ENCODE assay signal across 14 cellular contexts in the genomic region with DNA sequence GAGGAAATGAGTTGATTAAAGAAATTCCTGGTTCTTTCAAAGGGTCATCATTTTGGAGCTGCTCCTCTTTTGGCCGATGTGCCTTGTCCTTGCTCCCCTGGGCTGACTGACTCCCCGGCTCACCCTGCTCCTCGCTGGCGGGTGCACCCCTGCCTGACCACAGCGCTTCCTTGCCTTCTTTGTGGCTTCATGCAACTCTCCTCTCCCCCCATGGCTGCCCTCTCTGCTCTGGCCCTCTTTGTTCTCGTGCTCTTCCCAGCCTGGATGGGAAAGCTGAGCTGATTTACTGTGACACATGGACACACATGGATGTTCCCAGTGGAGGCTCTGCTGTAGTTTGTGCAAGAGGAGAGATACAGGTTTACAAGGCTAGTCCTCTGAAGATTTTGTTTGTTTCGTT.
DNase-seq lines count a peak whose midpoint lies in the region; ATAC-seq and TF ChIP-seq lines count a peak whose summit lies in the region.
"Had no signal": no experiment of that assay in that cellular context is flagged by ENCODE, and none has a peak within 500 bp of the region (broad histone marks: within the 10 kb centered on the region; RNA-seq: fewer than 3 reads in every experiment).

No MANE protein-coding gene starts in this region.

- no peaks in the 10 kb centered on the region; a peak in 1 of 5 replicates for H3K9me3 Mint-ChIP-seq in H9
- H3K9me3 Mint-ChIP-seq in activated CD4-positive, alpha-beta memory T cell treated with anti-CD3 and anti-CD28 coated beads for 36 hours = no peaks in the 10 kb centered on the region
- H3K9me3 Mint-ChIP-seq in natural killer cell = no peaks in the 10 kb centered on the region

- H3K4me3 Mint-ChIP-seq in H9 (no peak overlapping the region), natural killer cell (peak overlapping the region; percentile 98)
- H3K4me3 Mint-ChIP-seq in activated CD4-positive, alpha-beta memory T cell treated with anti-CD3 and anti-CD28 coated beads for 36 hours = no peak overlapping the region

- peaks cover 82 to 89% (median 85%) of the 10 kb centered on the region in 10 experiments for H3K4me1 ChIP-seq in BLaER1 treated with 17β-estradiol and CSF1 and Interleukin-3, amounts not matched to agents 10 nM and 100 nM
- H3K4me1 ChIP-seq in H9 (ENCODE audit: insufficient read depth, low read length) = peaks cover 12% of the 10 kb centered on the region; the same call in 1 of the 2 replicates

- H3K27ac Mint-ChIP-seq in H9 = no peak overlapping the region
- no peak overlapping the region for H3K27ac Mint-ChIP-seq in activated CD4-positive, alpha-beta memory T cell treated with anti-CD3 and anti-CD28 coated beads for 36 hours
- H3K27ac Mint-ChIP-seq in natural killer cell = peak overlapping the region; percentile 90 to 95

- peak overlapping the region in 9 of 11 experiments; percentile 26 to 94 (median 71); a peak in 17 of 22 replicates for H3K27ac ChIP-seq in BLaER1 treated with 17β-estradiol and CSF1 and Interleukin-3, amounts not matched to agents 10 nM and 100 nM
- H3K27ac ChIP-seq in H9 (ENCODE audit: insufficient read length, low read depth, low read length) = no peak overlapping the region
- H3K27ac ChIP-seq: coronary artery had no signal

- H3K79me1 ChIP-seq in H9 (ENCODE audit: insufficient read depth, low read depth, low read length, poor library complexity, severe bottlenecking) = peaks cover 2% of the 10 kb centered on the region

- no peak overlapping the region for H4K8ac ChIP-seq in H9 (replicated peaks; ENCODE audit: insufficient read length, low read depth, low read length)

- no peaks in the 10 kb centered on the region; the same call in 1 of the 2 replicates for H3K79me2 ChIP-seq in H9 (ENCODE audit: insufficient read depth, low read length)

- TF ChIP-seq CTCF in H9 (conservative IDR thresholded peaks at IDR 0.05) = no peak
- no peak for TF ChIP-seq CTCF in natural killer cell (IDR thresholded peaks at IDR 0.05)
- no peak for TF ChIP-seq CTCF in omental fat pad (IDR thresholded peaks at IDR 0.05)

- no peak overlapping the region for H3K56ac ChIP-seq in H9 (ENCODE audit: insufficient read length, low read depth, low read length)

- no peak overlapping the region for H2BK12ac ChIP-seq in H9 (ENCODE audit: insufficient read length, low read depth, low read length)

- no peak overlapping the region for H2AFZ ChIP-seq in H9 (ENCODE audit: low read length)

- H3K4me2 ChIP-seq in BLaER1 treated with 17β-estradiol and CSF1 and Interleukin-3, amounts not matched to agents 10 nM and 100 nM = peak overlapping the region; percentile 80 to 98 (median 95)
- no peak overlapping the region for H3K4me2 ChIP-seq in H9 (ENCODE audit: insufficient read depth, insufficient read length, low read length)

- H3K18ac ChIP-seq in H9 (ENCODE audit: insufficient read length, low read depth, low read length) = peak overlapping the region; percentile 27

- peaks cover 46 to 59% of the 10 kb centered on the region in 2 experiments for H3K4me1 Mint-ChIP-seq in H9
- H3K4me1 Mint-ChIP-seq in activated CD4-positive, alpha-beta memory T cell treated with anti-CD3 and anti-CD28 coated beads for 36 hours (ENCODE audit: low read depth) = peaks cover 26% of the 10 kb centered on the region
- H3K4me1 Mint-ChIP-seq in natural killer cell = peaks cover 94 to 95% of the 10 kb centered on the region in 2 donors

- no peak overlapping the region for H2BK15ac ChIP-seq in H9 (ENCODE audit: low read depth, low read length)

- no peak for DNase-seq in H9
- peak; percentile 22 for DNase-seq in activated CD4-positive, alpha-beta memory T cell treated with anti-CD3 and anti-CD28 coated beads for 36 hours
- peak; percentile 38 for DNase-seq in natural killer cell
- no peak for DNase-seq in omental fat pad (ENCODE audit: low spot score)
- DNase-seq in activated T-cell treated with anti-CD3 and anti-CD28 coated beads, Interleukin-2, amount 50 U/mL, for 1 hour = no peak
- DNase-seq in NCI-H187 (lab: John Stamatoyannopoulos, UW) = no peak
- DNase-seq: amygdala; NCI-H1436; NCI-H774; SHP77 treated with DMSO at 0.1 percent for 48 hours; stimulated activated CD4-positive, alpha-beta T cell treated with anti-CD3 and anti-CD28 coated beads, Interleukin-2, amount 100 ng/mL, for 24 hours had no signal

- POLR2A ChIA-PET in activated CD4-positive, alpha-beta memory T cell treated with anti-CD3 and anti-CD28 coated beads for 36 hours (lab: Charles Lee) = no interaction called here

- no peak overlapping the region for H4K91ac ChIP-seq in H9 (ENCODE audit: insufficient read length, low read depth, low read length)

- H3K4ac ChIP-seq in H9 (ENCODE audit: low read depth, low read length) = no peak overlapping the region

- no peak overlapping the region for H2BK120ac ChIP-seq in H9 (ENCODE audit: low read depth, low read length, poor library complexity, severe bottlenecking)

- CTCF ChIA-PET in activated CD4-positive, alpha-beta memory T cell treated with anti-CD3 and anti-CD28 coated beads for 36 hours (lab: Charles Lee) = no interaction called here

- peaks cover 16% of the 10 kb centered on the region for H3K23me2 ChIP-seq in H9 (ENCODE audit: insufficient read length, low read depth, low read length, poor library complexity, severe bottlenecking)

- no peak overlapping the region for H2BK5ac ChIP-seq in H9 (ENCODE audit: insufficient read length, low read length)

- intact Hi-C loops in activated CD4-positive, alpha-beta memory T cell treated with anti-CD3 and anti-CD28 coated beads for 36 hours (cut with micrococcal nuclease) = no loop called here
- intact Hi-C loops in natural killer cell (cut with micrococcal nuclease) = loop anchor here (5.0 to 10.0 kb wide), 3 partner anchors 86 to 1586 kb away; no protein-coding TSS in a partner anchor

- H3K4me3 ChIP-seq in BLaER1 treated with 17β-estradiol and CSF1 and Interleukin-3, amounts not matched to agents 10 nM and 100 nM = peak overlapping the region in 8 of 10 experiments; percentile 22 to 53 (median 44); a peak in 14 of 20 replicates
- H3K4me3 ChIP-seq: coronary artery had no signal

- peaks cover 0 to 23% (median 8%) of the 10 kb centered on the region in 11 experiments; a peak in 7 of 22 replicates for H3K36me3 ChIP-seq in BLaER1 treated with 17β-estradiol and CSF1 and Interleukin-3, amounts not matched to agents 10 nM and 100 nM

- no peak overlapping the region for H3K23ac ChIP-seq in H9 (ENCODE audit: insufficient read length, low read depth, low read length)

- H2BK20ac ChIP-seq in H9 (ENCODE audit: low read depth, low read length, poor library complexity, severe bottlenecking) = no peak overlapping the region

- H3K9me3 ChIP-seq in BLaER1 treated with 17β-estradiol and CSF1 and Interleukin-3, amounts not matched to agents 10 nM and 100 nM (replicated peaks in 1 of 11) = no peaks in the 10 kb centered on the region
- H3K9me3 ChIP-seq in H9 (ENCODE audit: control insufficient read depth, low read depth, low read length) = no peaks in the 10 kb centered on the region

- peak overlapping the region in 10 of 11 experiments; percentile 14 to 71 (median 63); a peak in 18 of 22 replicates for H3K9ac ChIP-seq in BLaER1 treated with 17β-estradiol and CSF1 and Interleukin-3, amounts not matched to agents 10 nM and 100 nM
- no peak overlapping the region for H3K9ac ChIP-seq in H9 (ENCODE audit: extremely low read depth, insufficient read length, low read length)

- H2AK5ac ChIP-seq in H9 (ENCODE audit: insufficient read length, low read length) = no peak overlapping the region

- no peak overlapping the region for H4K5ac ChIP-seq in H9 (ENCODE audit: insufficient read length, low read depth, low read length)

- peaks cover 24% of the 10 kb centered on the region for H3K27me3 Mint-ChIP-seq in H9 (ENCODE audit: low read depth)
- peaks cover 34% of the 10 kb centered on the region for H3K27me3 Mint-ChIP-seq in activated CD4-positive, alpha-beta memory T cell treated with anti-CD3 and anti-CD28 coated beads for 36 hours
- H3K27me3 Mint-ChIP-seq in natural killer cell (ENCODE audit: low read depth in 2 of 2) = no peaks in the 10 kb centered on the region

- peak overlapping the region; percentile 58 for H3K14ac ChIP-seq in H9 (ENCODE audit: insufficient read depth, low read length)

- no peak overlapping the region for H3T11ph ChIP-seq in H9 (ENCODE audit: low read length)

- WGBS in H9 (ENCODE audit: extremely low coverage, insufficient read length, low lambda C conversion rate) = no CpG with 5 or more reads among the region's 7 CpGs

- peaks cover 0 to 42% (median 0%) of the 10 kb centered on the region in 11 experiments; a peak in 7 of 22 replicates for H4K20me1 ChIP-seq in BLaER1 treated with 17β-estradiol and CSF1 and Interleukin-3, amounts not matched to agents 10 nM and 100 nM
- H4K20me1 ChIP-seq in H9 (ENCODE audit: control insufficient read depth, insufficient read depth, insufficient read length) = no peaks in the 10 kb centered on the region

- ATAC-seq in natural killer cell (peak; percentile 13 to 28 (median 26)), GM18868 (IDR thresholded peaks at IDR 0.05; ENCODE audit: unreplicated experiment) (no peak), omental fat pad (ENCODE audit: low FRiP score) (no peak)

- H3K36me3 Mint-ChIP-seq in H9 (ENCODE audit: insufficient read depth in 1 of 3, low read depth in 3 of 3) = no peaks in the 10 kb centered on the region
- H3K36me3 Mint-ChIP-seq in activated CD4-positive, alpha-beta memory T cell treated with anti-CD3 and anti-CD28 coated beads for 36 hours = no peaks in the 10 kb centered on the region
- no peaks in the 10 kb centered on the region for H3K36me3 Mint-ChIP-seq in natural killer cell

- H3K27me3 ChIP-seq in BLaER1 treated with 17β-estradiol and CSF1 and Interleukin-3, amounts not matched to agents 10 nM and 100 nM = no peaks in the 10 kb centered on the region
- H3K27me3 ChIP-seq in H9 (ENCODE audit: insufficient read depth, low read length) = no peaks in the 10 kb centered on the region

Comparison
In these comparisons a context has a peak if more than half of its experiments do, and no peak if none do; other contexts are left out.
1. DNase-seq: peak in activated CD4-positive, alpha-beta memory T cell treated with anti-CD3 and anti-CD28 coated beads for 36 hours (single experiment) and natural killer cell (single experiment); none in H9 (single experiment), omental fat pad (single experiment), activated T-cell treated with anti-CD3 and anti-CD28 coated beads, Interleukin-2, amount 50 U/mL, for 1 hour (single experiment) and NCI-H187 (0 of 2).
2. H3K27ac Mint-ChIP-seq: peak in natural killer cell (2 of 2); none in H9 (0 of 3) and activated CD4-positive, alpha-beta memory T cell treated with anti-CD3 and anti-CD28 coated beads for 36 hours (single experiment).
3. ATAC-seq: peak in natural killer cell (3 of 3); none in GM18868 (single experiment) and omental fat pad (single experiment).